ENCODE assay signal across 13 cellular contexts in genomic region chr4:7845493-7846124, GRCh38.
DNase-seq lines count a peak whose midpoint lies in the region; ATAC-seq and TF ChIP-seq lines count a peak whose summit lies in the region.
"Had no signal": no experiment of that assay in that cellular context is flagged by ENCODE, and none has a peak within 500 bp of the region (broad histone marks: within the 10 kb centered on the region; RNA-seq: fewer than 3 reads in every experiment).

No MANE protein-coding gene starts in this region.

- H2BK12ac ChIP-seq in neuronal stem cell (ENCODE audit: low read length), result no peak overlapping the region

- ATAC-seq in GM18505 (IDR thresholded peaks at IDR 0.05; ENCODE audit: unreplicated experiment), result no peak

- no peak overlapping the region for H3K4ac ChIP-seq in neuronal stem cell (ENCODE audit: low read length)

- H3K9ac ChIP-seq in neuronal stem cell (ENCODE audit: low read depth, low read length, poor library complexity), result peak overlapping the region; percentile 57

- H3K18ac ChIP-seq in neuronal stem cell (ENCODE audit: low read length), result peak overlapping the region; percentile 22

- in situ Hi-C loops in astrocyte of the spinal cord (cut with HindIII; ENCODE audit: low sequenced_read_pairs), result no loop called here

- H3K27me3 Mint-ChIP-seq in activated CD4-positive, alpha-beta T cell treated with anti-CD3 and anti-CD28 coated beads, Interleukin-2, amount 10 ng/mL, durations not matched to agents 24 days and 14 days, result no peaks in the 10 kb centered on the region
- H3K27me3 Mint-ChIP-seq: activated CD4-positive, alpha-beta memory T cell treated with anti-CD3 and anti-CD28 coated beads, Interleukin-2, amount 10 ng/mL, durations not matched to agents 7 days and 5 days had no signal

- no peak for TF ChIP-seq POLR2A in GM18505 (IDR thresholded peaks at IDR 0.05; ENCODE audit: borderline replicate concordance, extremely low read depth, insufficient read depth, insufficient read length)

- H3K23ac ChIP-seq in neuronal stem cell (ENCODE audit: low read depth, low read length, poor library complexity), result no peak overlapping the region

- no peak overlapping the region for H2BK120ac ChIP-seq in neuronal stem cell (ENCODE audit: low read depth, low read length)

- peaks cover 0 to 8% of the 10 kb centered on the region in 2 donors for H3K36me3 ChIP-seq in neuronal stem cell (replicated peaks in 1 of 2; ENCODE audit: control insufficient read depth in 2 of 2, insufficient read depth in 2 of 2, low read length in 2 of 2)

- no peaks in the 10 kb centered on the region for H3K9me3 Mint-ChIP-seq in activated CD4-positive, alpha-beta T cell treated with anti-CD3 and anti-CD28 coated beads, Interleukin-2, amount 10 ng/mL, durations not matched to agents 24 days and 14 days
- H3K9me3 Mint-ChIP-seq: activated CD4-positive, alpha-beta memory T cell treated with anti-CD3 and anti-CD28 coated beads, Interleukin-2, amount 10 ng/mL, durations not matched to agents 7 days and 5 days had no signal

- H3K4me3 Mint-ChIP-seq in activated CD4-positive, alpha-beta T cell treated with anti-CD3 and anti-CD28 coated beads, Interleukin-2, amount 10 ng/mL, durations not matched to agents 24 days and 14 days, result no peak overlapping the region
- H3K4me3 Mint-ChIP-seq: activated CD4-positive, alpha-beta memory T cell treated with anti-CD3 and anti-CD28 coated beads, Interleukin-2, amount 10 ng/mL, durations not matched to agents 7 days and 5 days had no signal

- no peaks in the 10 kb centered on the region for H3K79me1 ChIP-seq in neuronal stem cell (ENCODE audit: low read depth, low read length)

- peaks cover 28% of the 10 kb centered on the region for H3K36me3 Mint-ChIP-seq in activated CD4-positive, alpha-beta T cell treated with anti-CD3 and anti-CD28 coated beads, Interleukin-2, amount 10 ng/mL, durations not matched to agents 24 days and 14 days (ENCODE audit: low read depth)

- H2BK5ac ChIP-seq in neuronal stem cell (ENCODE audit: low read length), result no peak overlapping the region

- intact Hi-C loops in activated CD4-positive, alpha-beta T cell treated with anti-CD3 and anti-CD28 coated beads, Interleukin-2, amount 10 ng/mL, durations not matched to agents 24 days and 14 days (cut with micrococcal nuclease), result no loop called here

- peak overlapping the region; percentile 7 for H3K27ac Mint-ChIP-seq in activated CD4-positive, alpha-beta T cell treated with anti-CD3 and anti-CD28 coated beads, Interleukin-2, amount 10 ng/mL, durations not matched to agents 24 days and 14 days
- H3K27ac Mint-ChIP-seq: activated CD4-positive, alpha-beta memory T cell treated with anti-CD3 and anti-CD28 coated beads, Interleukin-2, amount 10 ng/mL, durations not matched to agents 7 days and 5 days had no signal

- no peak overlapping the region for H4K8ac ChIP-seq in neuronal stem cell (ENCODE audit: low read depth, low read length)

- H2BK15ac ChIP-seq in neuronal stem cell (ENCODE audit: low read length), result no peak overlapping the region

- no peaks in the 10 kb centered on the region for H3K27me3 ChIP-seq in neuronal stem cell (ENCODE audit: control insufficient read depth in 3 of 3, insufficient read depth in 3 of 3, low read depth in 1 of 3, low read length in 3 of 3)
- H3K27me3 ChIP-seq: MG63, testis had no signal

- no peak overlapping the region for H2AK5ac ChIP-seq in neuronal stem cell (ENCODE audit: low read depth, low read length)

- peaks cover 26% of the 10 kb centered on the region for H3K4me1 Mint-ChIP-seq in activated CD4-positive, alpha-beta T cell treated with anti-CD3 and anti-CD28 coated beads, Interleukin-2, amount 10 ng/mL, durations not matched to agents 24 days and 14 days

- no CpG with 5 or more reads among the region's 13 CpGs for WGBS in neuronal stem cell (ENCODE audit: extremely low coverage in 2 of 2, insufficient read length in 2 of 2, insufficient replicate concordance in 1 of 2), 2 donors

- no peak overlapping the region for H3K14ac ChIP-seq in neuronal stem cell (ENCODE audit: low read length)

- no peak for DNase-seq in activated CD4-positive, alpha-beta T cell treated with anti-CD3 and anti-CD28 coated beads, Interleukin-2, amount 10 ng/mL, durations not matched to agents 24 days and 14 days
- DNase-seq in activated CD4-positive, alpha-beta T cell treated with anti-CD3 and anti-CD28 coated beads for 1 hour, result no peak
- DNase-seq in KG1 (lab: John Stamatoyannopoulos, UW) (peak; percentile 10), astrocyte of the spinal cord (ENCODE audit: low read depth, low spot score) (peak; percentile 68), neuronal stem cell (ENCODE audit: low spot score) (no peak), HK-2 (ENCODE audit: unreplicated experiment) (no peak), GOT3 (lab: John Stamatoyannopoulos, UW) (no peak)
- DNase-seq: activated CD4-positive, alpha-beta memory T cell treated with anti-CD3 and anti-CD28 coated beads, Interleukin-2, amount 10 ng/mL, durations not matched to agents 7 days and 5 days; effector CD8-positive, alpha-beta T cell; HCEC 1CT; MG63; testis had no signal

- H3K27ac ChIP-seq in neuronal stem cell (replicated peaks; ENCODE audit: low read length), result no peak overlapping the region

- peaks cover 0 to 4% of the 10 kb centered on the region in 2 donors for H3K4me1 ChIP-seq in neuronal stem cell (ENCODE audit: control insufficient read depth in 2 of 2, insufficient read depth in 1 of 2, low read depth in 1 of 2, low read length in 2 of 2)
- H3K4me1 ChIP-seq: testis had no signal

- H3K4me2 ChIP-seq in neuronal stem cell (ENCODE audit: insufficient read depth, low read length, poor library complexity, severe bottlenecking), result no peak overlapping the region

- H3K4me3 ChIP-seq in astrocyte of the spinal cord (ENCODE audit: low read depth, low read length) (no peak overlapping the region), neuronal stem cell (ENCODE audit: low read length in 2 of 2) (no peak overlapping the region)
- H3K4me3 ChIP-seq: MG63, testis had no signal

- no peak overlapping the region for H4K91ac ChIP-seq in neuronal stem cell (ENCODE audit: low read depth, low read length, poor library complexity)

- H2AFZ ChIP-seq in neuronal stem cell (ENCODE audit: low read length), result no peak overlapping the region

- no peaks in the 10 kb centered on the region for H3K9me3 ChIP-seq in neuronal stem cell (replicated peaks in 1 of 2; ENCODE audit: control insufficient read depth in 2 of 2, insufficient read depth in 1 of 2, low read depth in 1 of 2, low read length in 2 of 2)
- H3K9me3 ChIP-seq: MG63, testis had no signal

- TF ChIP-seq CTCF in astrocyte of the spinal cord (IDR thresholded peaks at IDR 0.05; ENCODE audit: low read depth, low read length), result peak; percentile 47

Comparison
In these comparisons a context has a peak if more than half of its experiments do, and no peak if none do; other contexts are left out.
1. DNase-seq: peak in KG1 (single experiment) and astrocyte of the spinal cord (single experiment); none in activated CD4-positive, alpha-beta T cell treated with anti-CD3 and anti-CD28 coated beads, Interleukin-2, amount 10 ng/mL, durations not matched to agents 24 days and 14 days (single experiment), activated CD4-positive, alpha-beta T cell treated with anti-CD3 and anti-CD28 coated beads for 1 hour (single experiment), neuronal stem cell (single experiment), HK-2 (single experiment) and GOT3 (single experiment).